ENCODE assay signal across 8 cellular contexts in the genomic region with DNA sequence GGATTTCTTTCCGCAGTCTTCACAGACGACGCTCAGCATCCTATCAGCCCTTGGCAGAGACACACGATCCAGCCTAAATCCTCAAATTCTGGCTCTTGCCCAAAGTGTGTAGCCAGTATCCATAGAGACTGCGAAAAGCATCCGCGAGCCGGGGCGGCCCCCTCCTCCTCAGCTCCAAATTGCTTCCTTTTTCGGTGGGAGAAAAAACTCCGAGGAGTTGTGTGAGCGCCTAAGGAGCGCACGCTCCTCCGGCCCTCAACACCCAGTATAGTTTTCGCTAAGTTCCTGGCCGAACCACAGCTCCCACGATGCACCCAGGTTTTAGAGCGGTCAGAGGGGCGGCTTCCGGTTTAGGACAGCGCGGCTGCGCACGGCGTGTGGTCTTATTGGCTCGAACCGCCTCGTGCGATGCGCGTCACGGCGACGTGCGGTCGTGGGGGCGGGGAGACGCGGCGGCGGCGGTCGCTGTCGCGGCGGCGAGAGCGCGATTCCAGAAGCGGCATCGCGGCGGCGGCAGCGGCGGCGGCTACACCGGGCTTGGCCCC. TPM values are rescaled to one million over a fixed set of nuclear protein-coding genes. Genes with fewer than 3 reads are reported as not detected.
DNase-seq lines count a peak whose midpoint lies in the region; ATAC-seq, FAIRE-seq and TF ChIP-seq lines count a peak whose summit lies in the region.

A gene with protein sequence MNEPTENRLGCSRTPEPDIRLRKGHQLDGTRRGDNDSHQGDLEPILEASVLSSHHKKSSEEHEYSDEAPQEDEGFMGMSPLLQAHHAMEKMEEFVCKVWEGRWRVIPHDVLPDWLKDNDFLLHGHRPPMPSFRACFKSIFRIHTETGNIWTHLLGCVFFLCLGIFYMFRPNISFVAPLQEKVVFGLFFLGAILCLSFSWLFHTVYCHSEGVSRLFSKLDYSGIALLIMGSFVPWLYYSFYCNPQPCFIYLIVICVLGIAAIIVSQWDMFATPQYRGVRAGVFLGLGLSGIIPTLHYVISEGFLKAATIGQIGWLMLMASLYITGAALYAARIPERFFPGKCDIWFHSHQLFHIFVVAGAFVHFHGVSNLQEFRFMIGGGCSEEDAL (plus strand): TSS at position 493 of the 545 bp plus-strand sequence. CDS start 63,274 bp downstream, outside the sequence.

- TF ChIP-seq CTCF in GM12875 (IDR thresholded peaks at IDR 0.05; ENCODE audit: borderline replicate concordance, insufficient read depth, low read depth, low read length) (no peak), pancreas (IDR thresholded peaks at IDR 0.05) (no peak), thyroid gland (IDR thresholded peaks at IDR 0.05) (peak in 1 of 6 experiments; percentile 12)

- peak; percentile 22 to 95 for TF ChIP-seq POLR2A in thyroid gland (IDR thresholded peaks at IDR 0.05)

- intact Hi-C loops in Right ventricle myocardium superior (cut with DNase I) = no loop called here
- intact Hi-C loops in pancreas (cut with DNase I) = no loop called here
- intact Hi-C loops in thyroid gland (cut with DNase I) = loop anchor here (5.0 kb wide), 1 partner anchor 38 kb away; no protein-coding TSS in a partner anchor

- no peaks in the 10 kb centered on the region for H3K27me3 ChIP-seq in pancreas
- H3K27me3 ChIP-seq in thyroid gland = no peaks in the 10 kb centered on the region

- ATAC-seq in HG02763 (IDR thresholded peaks at IDR 0.05; ENCODE audit: unreplicated experiment) (peak; percentile 95), Right ventricle myocardium superior (ENCODE audit: poor library complexity) (peak; percentile 100), pancreas (peak; percentile 97 to 100 (median 100))

- peak; percentile 9 for FAIRE-seq in pancreas (lab: Jason Lieb, UNC)

- DNase-seq in NCI-H1417 treated with DMSO at 0.1 percent for 48 hours (lab: John Stamatoyannopoulos, UW) = peak; percentile 93
- DNase-seq in SW 1271 (lab: John Stamatoyannopoulos, UW) = peak; percentile 92 to 97
- peak; percentile 80 for DNase-seq in activated naive CD8-positive, alpha-beta T cell treated with anti-CD3 and anti-CD28 coated beads, Interleukin-2, amount 50 U/mL, for 16 hours (ENCODE audit: low read depth, low spot score)
- DNase-seq in Right ventricle myocardium superior = peak; percentile 97
- DNase-seq in pancreas = peak; percentile 93 to 97 (median 95)
- DNase-seq in thyroid gland = peak; percentile 95 to 96

- H3K9me3 ChIP-seq in pancreas (no peaks in the 10 kb centered on the region), thyroid gland (no peaks in the 10 kb centered on the region)

- H3K4me3 ChIP-seq in GM12875 (ENCODE audit: low read depth, low read length) (peak within 1 kb of the TSS; percentile 99), pancreas (peak within 1 kb of the TSS; percentile 77 to 93 (median 91)), thyroid gland (replicated peaks in 1 of 3) (peak within 1 kb of the TSS; percentile 82 to 99 (median 96))

- WGBS in pancreas, 2 donors = 0% methylated on average over 58 to 59 of the region's 59 CpGs
- 0 to 1% methylated on average over 14 to 18 of the region's 59 CpGs for WGBS in thyroid gland, 2 donors

- no peaks in the 10 kb centered on the region for H3K36me3 ChIP-seq in pancreas
- H3K36me3 ChIP-seq in thyroid gland = no peaks in the 10 kb centered on the region

- peak within 1 kb of the TSS; percentile 78 to 88 (median 86) for H3K27ac ChIP-seq in pancreas
- H3K27ac ChIP-seq in thyroid gland = peak within 1 kb of the TSS; percentile 86 to 97 (median 91)

- H3K4me1 ChIP-seq in pancreas = peaks cover 0 to 14% (median 10%) of the 10 kb centered on the region in 3 donors
- H3K4me1 ChIP-seq in thyroid gland = peaks cover 9% of the 10 kb centered on the region in 2 donors

RNA-seq across cellular contexts. Expression of the gene that starts here (rescaled TPM):
- total RNA-seq in Right ventricle myocardium superior (30.8 TPM), pancreas (10 to 100 TPM; 19.2 to 27.5 (median 24.6) TPM), thyroid gland (10 to 100 TPM; 46.0 to 59.3 (median 52.4) TPM)
- polyA plus RNA-seq in pancreas = 10 to 100 TPM; 10.4 to 21.6 TPM

Comparison
In these comparisons a context has a peak if more than half of its experiments do, and no peak if none do; other contexts are left out.
1. Peak in every context shown above with its lines: DNase-seq, ATAC-seq, H3K4me3 ChIP-seq and H3K27ac ChIP-seq.